In genomic region chr7:157194948-157195347, GRCh38 we compare ENCODE assay signal across 21 cellular contexts.
"Had no signal": no experiment of that assay in that cellular context is flagged by ENCODE, and none has a peak within 500 bp of the region (broad histone marks: within the 10 kb centered on the region; RNA-seq: fewer than 3 reads in every experiment).

No MANE protein-coding gene starts in this region.

- H2AFZ ChIP-seq: neural progenitor cell had no signal

- H3K4me1 Mint-ChIP-seq: naive B cell, neural progenitor cell, T-cell had no signal

- H3K4me3 Mint-ChIP-seq: naive B cell, neural progenitor cell, T-cell, type B pancreatic cell had no signal

- H3K4me1 ChIP-seq: ascending aorta, breast epithelium, heart right ventricle, neural progenitor cell, right atrium auricular region, testis had no signal

- ATAC-seq: esophagus mucosa, heart right ventricle, mucosa of descending colon, T-cell had no signal

- H3K27ac Mint-ChIP-seq: neural progenitor cell, progenitor cell of endocrine pancreas, T-cell, type B pancreatic cell had no signal

- H3K4me2 ChIP-seq: neural progenitor cell had no signal

- H3K27me3 ChIP-seq: ascending aorta, breast epithelium, heart right ventricle, neural progenitor cell, right atrium auricular region, testis had no signal

- H3K9ac ChIP-seq: neural progenitor cell had no signal

- H3K9me3 Mint-ChIP-seq: naive B cell, T-cell, type B pancreatic cell had no signal

- DNase-seq: activated CD4-positive, alpha-beta T cell treated with anti-CD3 and anti-CD28 coated beads, Interleukin-2, amount 50 U/mL, for 1 hour; activated CD8-positive, alpha-beta memory T cell treated with anti-CD3 and anti-CD28 coated beads, Interleukin-2, amount 50 U/mL, for 48 hours; cerebellar nuclear complex; cortex of kidney; effector CD4-positive, alpha-beta T cell; heart right ventricle; kidney glomerular epithelial cell; mesenchymal stem cell; mucosa of descending colon; naive B cell; stimulated activated CD4-positive, alpha-beta T cell treated with anti-CD3 and anti-CD28 coated beads, Interleukin-2, amount 100 ng/mL, for 24 hours; T-cell; T-helper 9 cell; testis had no signal

- H3K27ac ChIP-seq: ascending aorta, breast epithelium, heart right ventricle, neural progenitor cell, right atrium auricular region, testis had no signal

- H3K9me3 ChIP-seq: ascending aorta, breast epithelium, mucosa of descending colon, right atrium auricular region, testis had no signal

- H3K27me3 Mint-ChIP-seq: naive B cell, progenitor cell of endocrine pancreas, T-cell, type B pancreatic cell had no signal
